In the genomic region with DNA sequence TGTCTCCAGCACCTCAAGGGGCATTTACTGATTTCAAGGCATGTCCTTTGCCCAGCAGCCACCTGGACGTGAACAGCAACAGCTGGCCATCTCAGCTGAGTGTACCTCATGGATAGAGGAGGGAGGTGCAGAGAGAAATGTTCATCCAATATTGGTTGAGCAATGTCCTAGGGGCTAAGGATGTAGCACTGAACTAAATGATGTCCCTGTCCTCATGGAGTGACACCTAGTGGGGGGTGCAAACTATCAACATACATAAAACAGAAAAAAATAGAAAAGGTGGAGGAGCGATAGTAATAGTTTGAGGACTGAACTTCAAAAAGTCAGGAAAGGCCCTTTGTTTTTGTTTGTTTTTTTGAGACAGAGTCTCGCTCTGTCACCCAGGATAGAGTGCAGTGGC, we compare ENCODE assay signal across 29 cellular contexts.
"Had no signal": no experiment of that assay in that cellular context is flagged by ENCODE, and none has a peak within 500 bp of the region (broad histone marks: within the 10 kb centered on the region; RNA-seq: fewer than 3 reads in every experiment).

No MANE protein-coding gene starts in this region.

- H3K4me3 ChIP-seq: body of pancreas, cardiac muscle cell, gastroesophageal sphincter, heart left ventricle, lower lobe of right lung, mucosa of descending colon, transverse colon, uterus had no signal

- H2AFZ ChIP-seq: parathyroid adenoma had no signal

- H3K27me3 ChIP-seq: body of pancreas, cardiac muscle cell, gastroesophageal sphincter, heart left ventricle, transverse colon, uterus had no signal

- H3K79me2 ChIP-seq: parathyroid adenoma had no signal

- ATAC-seq: activated CD4-positive, CD25-positive, alpha-beta regulatory T cell treated with anti-CD3 and anti-CD28 coated beads, Interleukin-2, amount 50 U/mL, for 24 hours; activated CD8-positive, alpha-beta memory T cell treated with anti-CD3 and anti-CD28 coated beads, Interleukin-2, amount 10 ng/mL, durations not matched to agents 7 days and 5 days; activated naive CD8-positive, alpha-beta T cell treated with anti-CD3 and anti-CD28 coated beads, Interleukin-2, amount 50 U/mL, for 24 hours; body of pancreas; gastroesophageal sphincter; heart left ventricle; left colon; lower lobe of right lung; mucosa of descending colon; sciatic nerve; stimulated activated effector memory CD8-positive, alpha-beta T cell treated with anti-CD3 and anti-CD28 coated beads, Interleukin-12 subunit alpha, Interleukin-12 subunit beta, amount 100 ng/mL, for 72 hours had no signal

- DNase-seq: activated CD4-positive, alpha-beta memory T cell treated with anti-CD3 and anti-CD28 coated beads, Interleukin-2, amount 10 ng/mL, durations not matched to agents 7 days and 5 days; activated CD4-positive, alpha-beta T cell treated with anti-CD3 and anti-CD28 coated beads, Interleukin-2, amount 10 ng/mL, durations not matched to agents 24 days and 14 days; activated CD8-positive, alpha-beta memory T cell treated with anti-CD3 and anti-CD28 coated beads, Interleukin-2, amount 10 ng/mL, durations not matched to agents 7 days and 5 days; activated gamma-delta T cell; activated naive CD4-positive, alpha-beta T cell treated with anti-CD3 and anti-CD28 coated beads, Interleukin-2, amount 50 U/mL, for 16 hours; activated naive CD8-positive, alpha-beta T cell treated with anti-CD3 and anti-CD28 coated beads, Interleukin-2, amount 50 U/mL, for 24 hours; activated T-cell treated with anti-CD3 and anti-CD28 coated beads for 4 hours; anterior cingulate cortex; body of pancreas; cortex of kidney; endodermal cell; heart left ventricle; left colon; lower lobe of right lung; mesendoderm; mucosa of descending colon; nephron progenitor cell; small intestine; stimulated activated CD4-positive, alpha-beta T cell treated with anti-CD3 and anti-CD28 coated beads, Interleukin-2, amount 100 ng/mL, for 24 hours; transverse colon; uterus had no signal

- H3K9ac ChIP-seq: parathyroid adenoma had no signal

- H3K4me1 ChIP-seq: body of pancreas, lower lobe of right lung, parathyroid adenoma, uterus had no signal

- H3K27ac ChIP-seq: body of pancreas, cardiac muscle cell, epithelial cell of prostate, gastroesophageal sphincter, heart left ventricle, lower lobe of right lung, parathyroid adenoma, transverse colon, uterus, VCaP had no signal

- H3K36me3 ChIP-seq: cardiac muscle cell, gastroesophageal sphincter, heart left ventricle, lower lobe of right lung, transverse colon, uterus had no signal

- H3K9me3 ChIP-seq: body of pancreas, gastroesophageal sphincter, lower lobe of right lung, mucosa of descending colon, transverse colon, uterus had no signal
